ENCODE assay signal across 1 cellular context in genomic region chr10:95653895-95654294, GRCh38.
TF ChIP-seq lines count a peak whose summit lies in the region.

No MANE protein-coding gene starts in this region.

TF ChIP-seq in HepG2, 621 proteins besides CTCF, POLR2A, EP300 and RAD21 (continued from another document):
- TF ChIP-seq RARA (CRISPR knock-in tag; IDR thresholded peaks at IDR 0.05) = no peak
- TF ChIP-seq ARHGAP35 (CRISPR knock-in tag; IDR thresholded peaks at IDR 0.05; ENCODE audit: borderline replicate concordance) = no peak
- TF ChIP-seq, protein P1, sequence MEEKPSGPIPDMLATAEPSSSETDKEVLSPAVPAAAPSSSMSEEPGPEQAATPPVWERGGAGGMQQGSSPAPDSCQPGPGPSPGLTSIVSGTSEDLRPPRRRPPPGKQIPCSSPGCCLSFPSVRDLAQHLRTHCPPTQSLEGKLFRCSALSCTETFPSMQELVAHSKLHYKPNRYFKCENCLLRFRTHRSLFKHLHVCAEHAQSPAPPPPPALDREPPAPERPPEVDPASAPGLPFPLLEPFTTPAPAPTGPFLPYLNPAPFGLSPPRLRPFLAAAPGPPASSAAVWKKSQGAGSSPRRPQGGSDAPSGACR (CRISPR knock-in tag; IDR thresholded peaks at IDR 0.05) = no peak
- no peak for TF ChIP-seq DBP (CRISPR knock-in tag; IDR thresholded peaks at IDR 0.05; ENCODE audit: not compliant biosample characterization)
- TF ChIP-seq ZNF121 (CRISPR knock-in tag; IDR thresholded peaks at IDR 0.05) = no peak
- no peak for TF ChIP-seq SRF (IDR thresholded peaks at IDR 0.05; ENCODE audit: low read depth, low read length)
